8 cellular contexts compared by ENCODE assay signal in the genomic region with DNA sequence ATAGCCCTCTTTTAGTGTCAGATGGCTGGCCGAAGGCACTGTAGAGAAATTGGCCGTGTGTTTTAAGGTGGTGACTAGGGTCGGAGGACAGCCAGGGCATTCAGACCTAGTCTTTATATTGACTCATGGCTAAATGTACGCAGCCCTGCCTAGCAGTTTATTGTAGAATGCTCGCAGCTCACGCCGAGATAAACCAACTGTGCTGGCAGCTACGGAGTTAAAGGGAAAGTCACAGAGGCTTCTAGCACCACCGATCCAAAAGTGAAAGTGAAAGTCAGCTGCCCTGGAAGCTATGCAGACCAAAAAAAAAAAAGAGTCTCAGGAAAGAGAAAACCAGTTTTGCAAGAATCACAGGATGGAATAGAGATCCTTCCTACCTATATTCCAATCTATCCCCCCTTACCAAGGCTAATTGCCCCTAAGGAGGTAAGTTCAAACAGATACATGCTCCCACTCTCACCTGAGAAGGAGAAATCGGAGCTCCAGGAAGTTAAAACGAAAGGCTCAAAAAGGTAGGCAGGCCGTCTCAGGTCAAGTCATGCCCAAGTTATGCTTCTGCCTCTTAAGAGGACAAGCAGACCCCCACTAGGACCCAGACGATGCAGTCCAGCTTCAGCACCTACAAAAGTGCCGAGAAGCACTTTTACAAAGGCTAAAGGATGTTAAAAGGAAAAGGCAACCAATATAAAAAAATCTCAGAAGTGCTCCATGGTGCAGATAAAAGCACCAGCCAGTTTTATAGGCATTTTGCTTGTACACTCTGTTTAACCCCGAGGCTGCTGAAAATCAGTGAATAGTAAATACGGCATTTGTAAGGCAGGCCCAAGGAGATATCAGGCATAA. TPM values are rescaled to one million over a fixed set of nuclear protein-coding genes. Genes with fewer than 3 reads are reported as not detected.
DNase-seq lines count a peak whose midpoint lies in the region; ATAC-seq and TF ChIP-seq lines count a peak whose summit lies in the region.

No MANE protein-coding gene starts in this region.

- ATAC-seq in heart right ventricle: peak; percentile 83 to 93 (median 86)

- peak overlapping the region; percentile 79 for H3K4me2 ChIP-seq in Karpas-422 (ENCODE audit: low read depth, low read length, poor library complexity, severe bottlenecking)

- H3K9me2 ChIP-seq in Karpas-422 (replicated peaks; ENCODE audit: insufficient read depth, low read length): no peaks in the 10 kb centered on the region

- peak overlapping the region; percentile 94 for H2AFZ ChIP-seq in Karpas-422 (ENCODE audit: low read length)

- DNase-seq in ELF-1 (ENCODE audit: low read depth, low spot score): peak; percentile 90
- peak; percentile 24 for DNase-seq in GOT3 (lab: John Stamatoyannopoulos, UW)
- DNase-seq in Karpas-422: peak; percentile 84
- peak; percentile 72 to 81 for DNase-seq in SJSA1 (ENCODE audit: low read depth in 1 of 2, low spot score in 2 of 2)
- peak; percentile 22 to 76 for DNase-seq in heart right ventricle
- peak; percentile 88 for DNase-seq in pons (ENCODE audit: low spot score)
- no peak for DNase-seq in osteocyte (ENCODE audit: extremely low spot score, unreplicated experiment)

- H3K4me1 Mint-ChIP-seq in osteocyte (ENCODE audit: unreplicated experiment): peaks cover 27% of the 10 kb centered on the region

- H3K4me3 ChIP-seq in Karpas-422 (ENCODE audit: low read length): peak overlapping the region; percentile 66
- peak overlapping the region; percentile 42 for H3K4me3 ChIP-seq in SJSA1
- peak overlapping the region; percentile 44 to 96 (median 71) for H3K4me3 ChIP-seq in heart right ventricle

- no peaks in the 10 kb centered on the region for H3K79me2 ChIP-seq in Karpas-422 (ENCODE audit: low read length)

- peaks cover 7% of the 10 kb centered on the region for H3K36me3 Mint-ChIP-seq in osteocyte (ENCODE audit: unreplicated experiment)

- H3K27ac Mint-ChIP-seq in osteocyte (ENCODE audit: unreplicated experiment): no peak overlapping the region

- intact Hi-C loops in heart right ventricle (cut with DNase I): loop anchor here in 3 of 10 donors (5.0 to 10.0 kb wide), 4 partner anchors 130 to 360 kb away; partner anchors contain the start of genes GABARAPL1 (in 1 of the 3) and YBX3 (in 1 of the 3)

- 1 to 2% (median 2%) methylated on average over 16 of the region's 16 CpGs for WGBS in adipose tissue, 3 donors
- 2% methylated on average over 16 of the region's 16 CpGs for WGBS in heart right ventricle, 2 donors

- H3K9me3 Mint-ChIP-seq in osteocyte (ENCODE audit: unreplicated experiment): peaks cover 7% of the 10 kb centered on the region

- no peaks in the 10 kb centered on the region for H3K36me3 ChIP-seq in Karpas-422 (ENCODE audit: insufficient read depth, low read length)
- no peaks in the 10 kb centered on the region for H3K36me3 ChIP-seq in SJSA1
- no peaks in the 10 kb centered on the region for H3K36me3 ChIP-seq in heart right ventricle

- H3K9ac ChIP-seq in Karpas-422 (ENCODE audit: low read length): peak overlapping the region; percentile 61

- no peak overlapping the region for H3K27ac ChIP-seq in Karpas-422 (ENCODE audit: low read length)
- H3K27ac ChIP-seq in SJSA1: peak overlapping the region; percentile 81
- peak overlapping the region; percentile 49 for H3K27ac ChIP-seq in adipose tissue (ENCODE audit: low read depth, low read length)
- H3K27ac ChIP-seq in heart right ventricle: peak overlapping the region; percentile 78 to 97 (median 94)

- peaks cover 19% of the 10 kb centered on the region for H3K4me1 ChIP-seq in Karpas-422 (ENCODE audit: low read length)
- H3K4me1 ChIP-seq in SJSA1 (replicated peaks): peaks cover 40% of the 10 kb centered on the region
- H3K4me1 ChIP-seq in heart right ventricle: peaks cover 0 to 54% (median 27%) of the 10 kb centered on the region in 9 donors

- H3K9me3 ChIP-seq in Karpas-422 (ENCODE audit: low read length) (no peaks in the 10 kb centered on the region), SJSA1 (replicated peaks) (peaks cover 3% of the 10 kb centered on the region), heart right ventricle (no peaks in the 10 kb centered on the region)

- no peaks in the 10 kb centered on the region for H4K20me1 ChIP-seq in Karpas-422 (ENCODE audit: insufficient read depth, low read depth, low read length)

- H3K27me3 ChIP-seq in Karpas-422 (ENCODE audit: low read length): no peaks in the 10 kb centered on the region
- no peaks in the 10 kb centered on the region for H3K27me3 ChIP-seq in SJSA1 (replicated peaks)
- no peaks in the 10 kb centered on the region for H3K27me3 ChIP-seq in heart right ventricle

- H3K27me3 Mint-ChIP-seq in osteocyte (ENCODE audit: unreplicated experiment): no peaks in the 10 kb centered on the region

- TF ChIP-seq CTCF in heart right ventricle (IDR thresholded peaks at IDR 0.05) (no peak), osteocyte (IDR thresholded peaks at IDR 0.05) (no peak)

- H3K4me3 Mint-ChIP-seq in osteocyte (ENCODE audit: unreplicated experiment): no peak overlapping the region

RNA-seq across cellular contexts. Expression of gene KLRK1, which starts 24.8 kb away (rescaled TPM):
- total RNA-seq in Karpas-422 (2014; rRNA removed; shearing (Covaris generic); ENCODE audit: low replicate concordance): not detected in 2 replicates
- total RNA-seq in SJSA1 (2014; rRNA removed; shearing (Covaris generic)): not detected in 2 replicates
- polyA plus RNA-seq in adipose tissue (1 to 10 TPM in 2 of 3 donors, under 1 TPM in 1; 0.84 to 2.0 (median 1.6) TPM), heart right ventricle (1 to 10 TPM in 1 of 2 donors, under 1 TPM in 1; 0.49 to 1.5 TPM)
- total RNA-seq in heart right ventricle (1 to 10 TPM in 2 of 10 donors, under 1 TPM in 7, not detected in 1; 0.15 to 5.2 (median 0.57) TPM), osteocyte (3.2 and 4.9 TPM in 2 replicates)

RNA-seq across cellular contexts. Expression of gene KLRC4, which starts 44.5 kb away (rescaled TPM):
- total RNA-seq in Karpas-422 (2014; rRNA removed; shearing (Covaris generic); ENCODE audit: low replicate concordance): not detected in 2 replicates
- total RNA-seq in SJSA1 (2014; rRNA removed; shearing (Covaris generic)): not detected in 2 replicates
- polyA plus RNA-seq in adipose tissue (under 1 TPM in 1 of 3 donors, not detected in 2; 0.18 TPM), heart right ventricle (not detected)
- total RNA-seq in heart right ventricle (under 1 TPM in 2 of 10 donors, not detected in 8; 0.67 to 0.90 TPM), osteocyte (3.1 and 3.3 TPM in 2 replicates)

RNA-seq across cellular contexts. Expression of gene KLRC3, which starts 55.3 kb away (rescaled TPM):
- not detected in 2 replicates for total RNA-seq in Karpas-422 (2014; rRNA removed; shearing (Covaris generic); ENCODE audit: low replicate concordance)
- not detected in 2 replicates for total RNA-seq in SJSA1 (2014; rRNA removed; shearing (Covaris generic))
- polyA plus RNA-seq in adipose tissue: under 1 TPM in 2 of 3 donors, not detected in 1; 0.17 to 0.27 TPM
- total RNA-seq in heart right ventricle: under 1 TPM in 1 of 10 donors, not detected in 9; 0.62 TPM
- polyA plus RNA-seq in heart right ventricle: under 1 TPM in 1 of 2 donors, not detected in 1; 0.07 TPM
- 4.9 and 6.7 TPM in 2 replicates for total RNA-seq in osteocyte

RNA-seq across cellular contexts. Expression of gene KLRD1, which starts 57.4 kb away (rescaled TPM):
- not detected in 2 replicates for total RNA-seq in Karpas-422 (2014; rRNA removed; shearing (Covaris generic); ENCODE audit: low replicate concordance)
- 0.08 TPM in 1 of 2 replicates, not detected in the other for total RNA-seq in SJSA1 (2014; rRNA removed; shearing (Covaris generic))
- polyA plus RNA-seq in adipose tissue (1 to 10 TPM in 1 of 3 donors, under 1 TPM in 2; 0.16 to 1.3 (median 0.42) TPM), heart right ventricle (under 1 TPM; 0.22 to 0.59 TPM)
- total RNA-seq in heart right ventricle (1 to 10 TPM in 8 of 10 donors, under 1 TPM in 2; 0.81 to 5.7 (median 1.2) TPM), osteocyte (0.03 and 0.37 TPM in 2 replicates)
